In the genomic region with DNA sequence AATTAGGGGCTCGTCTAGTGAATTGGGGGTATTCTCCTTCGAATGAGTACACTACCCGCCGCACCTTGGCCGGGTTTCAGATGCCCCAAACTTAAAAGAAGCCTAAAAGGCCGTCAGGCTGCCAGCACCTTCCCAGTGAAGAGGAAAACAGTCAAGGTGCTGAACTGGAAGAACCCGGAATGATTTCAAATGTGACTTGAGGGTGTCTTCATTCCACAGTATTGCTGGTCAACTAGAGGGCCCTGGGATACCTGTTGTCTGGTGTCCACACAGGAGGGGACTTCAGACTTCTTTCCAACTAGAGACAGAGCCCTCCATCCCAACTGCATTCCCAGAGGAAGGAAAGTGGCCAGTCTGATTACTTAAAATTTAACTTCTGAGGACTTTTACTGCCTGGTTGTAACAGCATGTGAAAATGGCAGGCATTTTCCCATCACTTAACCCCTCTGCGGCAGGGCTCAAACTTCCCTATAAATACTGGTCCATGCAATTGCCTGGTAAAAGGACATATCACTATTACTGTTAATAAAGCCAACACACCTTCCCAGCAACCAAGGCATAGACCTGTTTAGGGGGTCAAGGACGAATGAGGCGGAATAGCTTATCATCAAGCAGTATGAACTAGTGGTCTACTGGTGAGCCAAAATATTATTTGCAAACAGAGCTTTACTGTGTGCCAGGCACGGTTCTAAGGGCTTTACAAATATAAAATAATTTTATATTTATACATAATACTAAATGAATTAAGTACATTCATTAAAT, we compare ENCODE assay signal across 8 cellular contexts. TPM values are rescaled to one million over a fixed set of nuclear protein-coding genes. Genes with fewer than 3 reads are reported as not detected.
DNase-seq lines count a peak whose midpoint lies in the region; ATAC-seq, FAIRE-seq and TF ChIP-seq lines count a peak whose summit lies in the region.

No MANE protein-coding gene starts in this region.

- H3K79me2 ChIP-seq in keratinocyte (ENCODE audit: control insufficient read depth, insufficient read depth, low read length): peaks cover 5% of the 10 kb centered on the region

- no peak for FAIRE-seq in keratinocyte (lab: Jason Lieb, UNC)

- peaks cover 15% of the 10 kb centered on the region for H3K36me3 Mint-ChIP-seq in T-helper 1 cell treated with Interleukin-12 subunit alpha and Interleukin-12 subunit beta and Interleukin-4 antibody, amounts not matched to agents 30 μg/mL and 1 μg/mL, for 36 hours (ENCODE audit: low read depth)
- peaks cover 11 to 13% of the 10 kb centered on the region in 2 donors for H3K36me3 Mint-ChIP-seq in activated naive CD4-positive, alpha-beta T cell treated with anti-CD3 and anti-CD28 coated beads, Interleukin-2, amount 50 U/mL, for 72 hours

- no peaks in the 10 kb centered on the region for H3K9me1 ChIP-seq in keratinocyte (ENCODE audit: control insufficient read depth, extremely low read depth, insufficient read depth, low read length)

- ATAC-seq in activated naive CD4-positive, alpha-beta T cell treated with anti-CD3 and anti-CD28 coated beads, Interleukin-2, amount 50 U/mL, for 72 hours: no peak

- TF ChIP-seq POLR2A in testis (IDR thresholded peaks at IDR 0.05): no peak

- H3K9me3 Mint-ChIP-seq in T-helper 1 cell treated with Interleukin-12 subunit alpha and Interleukin-12 subunit beta and Interleukin-4 antibody, amounts not matched to agents 30 μg/mL and 1 μg/mL, for 36 hours: no peaks in the 10 kb centered on the region
- H3K9me3 Mint-ChIP-seq in activated naive CD4-positive, alpha-beta T cell treated with anti-CD3 and anti-CD28 coated beads, Interleukin-2, amount 50 U/mL, for 72 hours: no peaks in the 10 kb centered on the region

- H3K4me1 Mint-ChIP-seq in T-helper 1 cell treated with Interleukin-12 subunit alpha and Interleukin-12 subunit beta and Interleukin-4 antibody, amounts not matched to agents 30 μg/mL and 1 μg/mL, for 36 hours (ENCODE audit: low read depth): peaks cover 22% of the 10 kb centered on the region

- dilution Hi-C loops in keratinocyte (cut with MboI; ENCODE audit: extremely low pct_ligation_motif_present, low sequenced_read_pairs): no loop called here

- H3K27ac Mint-ChIP-seq in T-helper 1 cell treated with Interleukin-12 subunit alpha and Interleukin-12 subunit beta and Interleukin-4 antibody, amounts not matched to agents 30 μg/mL and 1 μg/mL, for 36 hours: peak overlapping the region; percentile 80
- H3K27ac Mint-ChIP-seq in activated naive CD4-positive, alpha-beta T cell treated with anti-CD3 and anti-CD28 coated beads, Interleukin-2, amount 50 U/mL, for 72 hours: peak overlapping the region; percentile 94 to 98

- no peaks in the 10 kb centered on the region for H3K36me3 ChIP-seq in keratinocyte (ENCODE audit: control insufficient read depth in 2 of 2, extremely low read depth in 1 of 2, insufficient read depth in 2 of 2, low read length in 2 of 2)
- no peaks in the 10 kb centered on the region for H3K36me3 ChIP-seq in testis (ENCODE audit: low read depth, missing control alignments)

- no peaks in the 10 kb centered on the region for H3K27me3 ChIP-seq in keratinocyte (ENCODE audit: control insufficient read depth, extremely low read depth, insufficient read depth, low read length)
- no peaks in the 10 kb centered on the region for H3K27me3 ChIP-seq in testis

- H3K9ac ChIP-seq in keratinocyte (ENCODE audit: control insufficient read depth, extremely low read depth, insufficient read depth, low read length): peak overlapping the region; percentile 72

- H3K4me3 Mint-ChIP-seq in T-helper 1 cell treated with Interleukin-12 subunit alpha and Interleukin-12 subunit beta and Interleukin-4 antibody, amounts not matched to agents 30 μg/mL and 1 μg/mL, for 36 hours: peak overlapping the region; percentile 96

- H3K9me3 ChIP-seq in keratinocyte (ENCODE audit: control insufficient read depth, low read depth, low read length) (no peaks in the 10 kb centered on the region), testis (no peaks in the 10 kb centered on the region)

- DNase-seq in T-helper 1 cell (no peak), keratinocyte (ENCODE audit: low read depth, low spot score) (no peak), testis (no peak), NCI-H128 (lab: John Stamatoyannopoulos, UW; ENCODE audit: unreplicated experiment) (no peak)
- DNase-seq in activated naive CD4-positive, alpha-beta T cell treated with anti-CD3 and anti-CD28 coated beads, Interleukin-2, amount 50 U/mL, for 72 hours (ENCODE audit: low spot score in 2 of 2): no peak
- DNase-seq in stimulated activated CD4-positive, alpha-beta T cell treated with anti-CD3 and anti-CD28 coated beads, Interleukin-12 subunit alpha, Interleukin-12 subunit beta, amount 100 ng/mL, for 4 hours: no peak
- DNase-seq in stimulated activated CD4-positive, alpha-beta T cell treated with anti-CD3 and anti-CD28 coated beads, Interleukin-15, amount 100 ng/mL, for 24 hours: no peak

- no peak overlapping the region for H3K27ac ChIP-seq in keratinocyte (ENCODE audit: control insufficient read depth, insufficient read depth, low read length)
- peak overlapping the region; percentile 96 to 98 for H3K27ac ChIP-seq in testis

- H3K4me3 ChIP-seq in keratinocyte (ENCODE audit: control insufficient read depth in 2 of 3, extremely low read depth in 1 of 3, insufficient read depth in 2 of 3, low read depth in 1 of 3, low read length in 3 of 3) (peak overlapping the region; percentile 63 to 99 (median 93)), testis (peak overlapping the region; percentile 98 to 99)

- intact Hi-C loops in testis (cut with DNase I; ENCODE audit: low total_unique reads): no loop called here

- 21 to 23% methylated on average over 10 to 11 of the region's 11 CpGs for WGBS in testis, 2 donors

- TF ChIP-seq CTCF in keratinocyte (optimal IDR thresholded peaks at IDR 0.05 in 1 of 3, IDR thresholded peaks at IDR 0.05 in 1 of 3, conservative IDR thresholded peaks at IDR 0.05 in 1 of 3; ENCODE audit: extremely low read depth in 1 of 3, insufficient read depth in 2 of 3, low read length in 3 of 3): no peak
- no peak for TF ChIP-seq CTCF in testis (IDR thresholded peaks at IDR 0.05)

- no peaks in the 10 kb centered on the region for H3K27me3 Mint-ChIP-seq in T-helper 1 cell treated with Interleukin-12 subunit alpha and Interleukin-12 subunit beta and Interleukin-4 antibody, amounts not matched to agents 30 μg/mL and 1 μg/mL, for 36 hours (ENCODE audit: low read depth)

- peaks cover 6% of the 10 kb centered on the region for H3K4me1 ChIP-seq in keratinocyte (ENCODE audit: control insufficient read depth, extremely low read depth, insufficient read depth, low read length)
- H3K4me1 ChIP-seq in testis: peaks cover 10% of the 10 kb centered on the region

- H3K4me2 ChIP-seq in keratinocyte (ENCODE audit: control insufficient read depth, extremely low read depth, insufficient read depth, low read depth, low read length): peak overlapping the region; percentile 89

- no peaks in the 10 kb centered on the region for H4K20me1 ChIP-seq in keratinocyte (ENCODE audit: control insufficient read depth, extremely low read depth, insufficient read depth, low read length)

- peak overlapping the region; percentile 95 for H2AFZ ChIP-seq in keratinocyte (ENCODE audit: control insufficient read depth, low read length)

RNA-seq across cellular contexts. Expression of gene SAMHD1, which starts 0.7 kb away (rescaled TPM):
- total RNA-seq in activated naive CD4-positive, alpha-beta T cell treated with anti-CD3 and anti-CD28 coated beads, Interleukin-2, amount 50 U/mL, for 72 hours: 10 to 100 TPM; 50.2 to 56.3 TPM
- 16.1 to 29.7 TPM (median 26.5 TPM) in 3 replicates for polyA plus RNA-seq in keratinocyte
- polyA plus RNA-seq in keratinocyte (2011; ENCODE audit: low read depth): 2.0 TPM
- 12.9 and 19.3 TPM in 2 replicates for polyA plus RNA-seq in keratinocyte (2011; cell fraction: cytosol; rRNA removed)
- 10.4 and 13.3 TPM in 2 replicates for polyA plus RNA-seq in keratinocyte (2011; cell fraction: nucleus; rRNA removed)
- polyA plus RNA-seq in keratinocyte (2012; ENCODE audit: low replicate concordance): 0.79 and 34.7 TPM in 2 replicates
- 14.7 to 27.9 TPM (median 24.2 TPM) in 3 replicates for polyA minus RNA-seq in keratinocyte
- 25.1 TPM for polyA minus RNA-seq in keratinocyte (2011; cell fraction: cytosol; rRNA and poly(A)+ RNA removed)
- polyA minus RNA-seq in keratinocyte (2011; cell fraction: nucleus; rRNA and poly(A)+ RNA removed): 7.0 and 18.5 TPM in 2 replicates
- 10 to 100 TPM; 61.9 to 79.0 TPM for total RNA-seq in testis
- polyA plus RNA-seq in testis (ENCODE audit: insufficient read depth, low read depth, low replicate concordance): 38.7 TPM
